ENCODE assay signal across 14 cellular contexts in the genomic region with DNA sequence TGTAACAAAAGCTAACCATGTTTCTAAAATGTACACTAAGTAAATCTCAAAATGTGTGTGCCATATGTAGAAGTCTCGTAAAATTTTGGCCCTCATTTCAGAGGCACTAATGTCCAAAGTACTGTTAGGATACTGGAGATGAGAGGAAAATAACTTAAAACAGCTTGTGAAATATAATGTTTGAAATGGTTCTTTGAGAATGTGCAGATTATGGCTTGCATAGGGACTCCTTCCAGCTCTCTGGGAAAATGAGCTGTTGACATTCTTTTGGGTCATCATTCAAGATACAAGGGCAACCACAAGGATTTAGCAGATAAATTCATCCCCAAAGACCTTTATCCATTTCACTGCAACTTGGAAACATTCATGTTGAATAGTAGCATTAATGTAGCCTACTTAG. TPM values are rescaled to one million over a fixed set of nuclear protein-coding genes. Genes with fewer than 3 reads are reported as not detected.
"Had no signal": no experiment of that assay in that cellular context is flagged by ENCODE, and none has a peak within 500 bp of the region (broad histone marks: within the 10 kb centered on the region; RNA-seq: fewer than 3 reads in every experiment).

No MANE protein-coding gene starts in this region.

- H3K36me3 ChIP-seq: thoracic aorta had no signal

- H3K27me3 ChIP-seq: dorsolateral prefrontal cortex, foreskin keratinocyte had no signal

- H3K36me3 Mint-ChIP-seq: stimulated activated effector memory CD8-positive, alpha-beta T cell treated with anti-CD3 and anti-CD28 coated beads, Interleukin-12 subunit alpha, Interleukin-12 subunit beta, amount 100 ng/mL, for 72 hours had no signal

- H3K4me1 Mint-ChIP-seq: nephron progenitor cell; stimulated activated effector memory CD8-positive, alpha-beta T cell treated with anti-CD3 and anti-CD28 coated beads, Interleukin-12 subunit alpha, Interleukin-12 subunit beta, amount 100 ng/mL, for 72 hours had no signal

- H3K27ac ChIP-seq: dorsolateral prefrontal cortex, foreskin keratinocyte, thoracic aorta had no signal

- H3K27ac Mint-ChIP-seq: endodermal cell; nephron progenitor cell; stimulated activated effector memory CD8-positive, alpha-beta T cell treated with anti-CD3 and anti-CD28 coated beads, Interleukin-12 subunit alpha, Interleukin-12 subunit beta, amount 100 ng/mL, for 72 hours had no signal

- ATAC-seq: foreskin keratinocyte; stimulated activated effector memory CD8-positive, alpha-beta T cell treated with anti-CD3 and anti-CD28 coated beads, Interleukin-12 subunit alpha, Interleukin-12 subunit beta, amount 100 ng/mL, for 72 hours had no signal

- DNase-seq: activated CD4-positive, alpha-beta T cell treated with anti-CD3 and anti-CD28 coated beads, Interleukin-2, amount 50 U/mL, for 1 hour; activated CD4-positive, CD25-positive, alpha-beta regulatory T cell; activated CD8-positive, alpha-beta memory T cell treated with anti-CD3 and anti-CD28 coated beads for 24 hours; aorta; dorsolateral prefrontal cortex; endodermal cell; erythroblast; foreskin keratinocyte; nephron progenitor cell had no signal

- H3K4me1 ChIP-seq: foreskin keratinocyte had no signal

- H3K4me3 ChIP-seq: dorsolateral prefrontal cortex, thoracic aorta had no signal

- H3K4me3 Mint-ChIP-seq: endodermal cell; nephron progenitor cell; stimulated activated effector memory CD8-positive, alpha-beta T cell treated with anti-CD3 and anti-CD28 coated beads, Interleukin-12 subunit alpha, Interleukin-12 subunit beta, amount 100 ng/mL, for 72 hours had no signal

- H3K9me3 Mint-ChIP-seq: endodermal cell; nephron progenitor cell; stimulated activated effector memory CD8-positive, alpha-beta T cell treated with anti-CD3 and anti-CD28 coated beads, Interleukin-12 subunit alpha, Interleukin-12 subunit beta, amount 100 ng/mL, for 72 hours had no signal

- H3K9me3 ChIP-seq: thoracic aorta had no signal

RNA-seq across cellular contexts. Expression of a gene that starts 38.1 kb away (rescaled TPM):
- total RNA-seq: aorta, mesenteric fat pad, osteocyte, thoracic aorta had no signal
- polyA plus RNA-seq: aorta, liver had no signal
